30 cellular contexts compared by ENCODE assay signal in the genomic region with DNA sequence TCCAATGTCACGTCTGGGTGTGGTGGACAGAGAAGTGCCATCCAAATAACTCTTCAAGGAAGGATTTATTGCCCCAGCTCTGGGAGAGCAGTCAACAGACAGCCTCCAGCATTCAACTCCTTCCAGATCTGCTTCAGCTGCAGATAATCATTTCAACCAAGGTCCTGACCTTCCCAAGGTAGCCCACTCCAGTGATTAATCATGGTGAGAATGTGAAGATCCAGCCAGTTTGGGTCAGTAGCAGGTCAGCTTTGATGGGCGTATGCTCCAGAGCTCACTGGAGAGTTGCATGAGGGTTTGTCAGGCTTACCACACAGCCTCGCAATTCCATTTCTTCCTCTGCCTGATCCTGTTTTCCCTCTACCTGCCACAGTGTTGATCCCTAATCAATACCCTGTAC.
"Had no signal": no experiment of that assay in that cellular context is flagged by ENCODE, and none has a peak within 500 bp of the region (broad histone marks: within the 10 kb centered on the region; RNA-seq: fewer than 3 reads in every experiment).

No MANE protein-coding gene starts in this region.

- H3K4me1 ChIP-seq: esophagus squamous epithelium, left lung, lower lobe of right lung, right atrium auricular region, vagina had no signal

- H3K4me3 Mint-ChIP-seq: activated CD4-positive, alpha-beta T cell treated with anti-CD3 and anti-CD28 coated beads, Interleukin-2, amount 10 ng/mL, durations not matched to agents 7 days and 5 days; activated naive CD8-positive, alpha-beta T cell treated with anti-CD3 and anti-CD28 coated beads for 36 hours; activated T-cell treated with anti-CD3 and anti-CD28 coated beads, Interleukin-2, amount 50 U/mL, for 72 hours; central memory CD8-positive, alpha-beta T cell; immature natural killer cell; naive thymus-derived CD8-positive, alpha-beta T cell; stimulated activated effector memory CD8-positive, alpha-beta T cell treated with anti-CD3 and anti-CD28 coated beads, Interleukin-12 subunit alpha, Interleukin-12 subunit beta, amount 100 ng/mL, for 72 hours; stimulated activated naive CD8-positive, alpha-beta T cell treated with anti-CD3 and anti-CD28 coated beads, Interleukin-15, Interleukin-2, amounts not matched to agents 100 ng/mL and 50 ng/mL, for 24 hours; type B pancreatic cell; WTC11 had no signal

- H3K27ac Mint-ChIP-seq: activated CD4-positive, alpha-beta T cell treated with anti-CD3 and anti-CD28 coated beads, Interleukin-2, amount 10 ng/mL, durations not matched to agents 7 days and 5 days; activated naive CD8-positive, alpha-beta T cell treated with anti-CD3 and anti-CD28 coated beads for 36 hours; activated T-cell treated with anti-CD3 and anti-CD28 coated beads, Interleukin-2, amount 50 U/mL, for 72 hours; immature natural killer cell; naive thymus-derived CD8-positive, alpha-beta T cell; stimulated activated effector memory CD8-positive, alpha-beta T cell treated with anti-CD3 and anti-CD28 coated beads, Interleukin-12 subunit alpha, Interleukin-12 subunit beta, amount 100 ng/mL, for 72 hours; stimulated activated naive CD8-positive, alpha-beta T cell treated with anti-CD3 and anti-CD28 coated beads, Interleukin-15, Interleukin-2, amounts not matched to agents 100 ng/mL and 50 ng/mL, for 24 hours; type B pancreatic cell; WTC11 had no signal

- H3K9me3 Mint-ChIP-seq: activated naive CD8-positive, alpha-beta T cell treated with anti-CD3 and anti-CD28 coated beads for 36 hours; type B pancreatic cell had no signal

- FAIRE-seq: astrocyte, endometrium had no signal

- H3K4me1 Mint-ChIP-seq: activated CD4-positive, alpha-beta T cell treated with anti-CD3 and anti-CD28 coated beads, Interleukin-2, amount 10 ng/mL, durations not matched to agents 7 days and 5 days; activated naive CD8-positive, alpha-beta T cell treated with anti-CD3 and anti-CD28 coated beads for 36 hours; central memory CD8-positive, alpha-beta T cell; immature natural killer cell; naive thymus-derived CD8-positive, alpha-beta T cell; stimulated activated effector memory CD8-positive, alpha-beta T cell treated with anti-CD3 and anti-CD28 coated beads, Interleukin-12 subunit alpha, Interleukin-12 subunit beta, amount 100 ng/mL, for 72 hours had no signal

- H3K27ac ChIP-seq: brain microvascular endothelial cell, epithelial cell of prostate, esophagus squamous epithelium, left lung, lower lobe of right lung, right atrium auricular region, vagina had no signal

- H3K27me3 ChIP-seq: brain microvascular endothelial cell, esophagus squamous epithelium, left lung, right atrium auricular region, vagina had no signal

- DNase-seq: activated CD4-positive, alpha-beta T cell treated with anti-CD3 and anti-CD28 coated beads for 1 hour; activated CD4-positive, alpha-beta T cell treated with anti-CD3 and anti-CD28 coated beads, Interleukin-2, amount 10 ng/mL, durations not matched to agents 7 days and 5 days; activated naive CD4-positive, alpha-beta T cell; activated naive CD8-positive, alpha-beta T cell treated with anti-CD3 and anti-CD28 coated beads for 36 hours; activated T-cell treated with anti-CD3 and anti-CD28 coated beads for 4 hours; activated T-cell treated with anti-CD3 and anti-CD28 coated beads, Interleukin-2, amount 50 U/mL, for 72 hours; brain microvascular endothelial cell; dermis blood vessel endothelial cell; effector CD8-positive, alpha-beta T cell; esophagus squamous epithelium; head of caudate nucleus; hippocampal formation; immature natural killer cell; kidney glomerular epithelial cell; left lung; lower lobe of right lung; mesenchymal stem cell; naive thymus-derived CD8-positive, alpha-beta T cell; stimulated activated CD4-positive, alpha-beta T cell treated with anti-CD3 and anti-CD28 coated beads, Interleukin-4, amount 100 ng/mL, for 1 hour; T-helper 2 cell had no signal

- H3K27me3 Mint-ChIP-seq: activated CD4-positive, alpha-beta T cell treated with anti-CD3 and anti-CD28 coated beads, Interleukin-2, amount 10 ng/mL, durations not matched to agents 7 days and 5 days; activated naive CD8-positive, alpha-beta T cell treated with anti-CD3 and anti-CD28 coated beads for 36 hours; central memory CD8-positive, alpha-beta T cell; stimulated activated naive CD8-positive, alpha-beta T cell treated with anti-CD3 and anti-CD28 coated beads, Interleukin-15, Interleukin-2, amounts not matched to agents 100 ng/mL and 50 ng/mL, for 24 hours; type B pancreatic cell had no signal

- H3K9me3 ChIP-seq: lower lobe of right lung, right atrium auricular region, vagina had no signal

- H3K4me3 ChIP-seq: esophagus squamous epithelium, left lung, lower lobe of right lung, right atrium auricular region, vagina had no signal

- ATAC-seq: activated T-cell treated with anti-CD3 and anti-CD28 coated beads, Interleukin-2, amount 50 U/mL, for 72 hours; lower lobe of right lung; naive thymus-derived CD8-positive, alpha-beta T cell; stimulated activated effector memory CD8-positive, alpha-beta T cell treated with anti-CD3 and anti-CD28 coated beads, Interleukin-12 subunit alpha, Interleukin-12 subunit beta, amount 100 ng/mL, for 72 hours; WTC11 had no signal

- H3K36me3 ChIP-seq: brain microvascular endothelial cell, esophagus squamous epithelium, left lung, lower lobe of right lung, right atrium auricular region, vagina had no signal

- H3K36me3 Mint-ChIP-seq: activated naive CD8-positive, alpha-beta T cell treated with anti-CD3 and anti-CD28 coated beads for 36 hours; stimulated activated effector memory CD8-positive, alpha-beta T cell treated with anti-CD3 and anti-CD28 coated beads, Interleukin-12 subunit alpha, Interleukin-12 subunit beta, amount 100 ng/mL, for 72 hours; type B pancreatic cell had no signal
